In the genomic region with DNA sequence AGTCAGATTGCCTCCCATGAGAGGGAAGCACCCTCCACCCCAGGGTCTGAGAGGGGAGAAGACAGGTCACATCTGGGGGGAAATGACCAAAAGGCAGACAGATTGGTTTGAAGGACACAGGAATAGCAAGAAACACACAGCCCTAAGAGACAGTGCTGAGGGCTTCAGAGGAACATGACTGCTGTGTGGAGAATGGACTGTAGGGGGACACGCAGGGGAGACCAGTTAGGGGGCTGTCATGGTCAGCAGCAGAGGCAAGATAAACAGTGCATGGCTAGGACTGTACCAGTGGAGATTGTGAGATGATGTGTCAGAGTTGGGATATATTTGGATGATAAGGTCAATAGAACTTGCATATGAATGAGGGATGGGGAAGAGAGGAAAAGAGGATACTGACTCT, we compare ENCODE assay signal across 1 cellular context.
TF ChIP-seq lines count a peak whose summit lies in the region.

No MANE protein-coding gene starts in this region.

TF ChIP-seq in HepG2, 621 proteins besides CTCF, POLR2A, EP300 and RAD21 (continued from another document):
- TF ChIP-seq ZBTB40 (IDR thresholded peaks at IDR 0.05) (no peak), ZBTB40 (CRISPR knock-in tag; IDR thresholded peaks at IDR 0.05) (no peak), ZNF296 (CRISPR knock-in tag; conservative IDR thresholded peaks at IDR 0.05) (no peak), AHR (CRISPR knock-in tag; IDR thresholded peaks at IDR 0.05) (no peak), DBP (CRISPR knock-in tag; IDR thresholded peaks at IDR 0.05; ENCODE audit: not compliant biosample characterization) (no peak)
